19 cellular contexts compared by ENCODE assay signal in the genomic region with DNA sequence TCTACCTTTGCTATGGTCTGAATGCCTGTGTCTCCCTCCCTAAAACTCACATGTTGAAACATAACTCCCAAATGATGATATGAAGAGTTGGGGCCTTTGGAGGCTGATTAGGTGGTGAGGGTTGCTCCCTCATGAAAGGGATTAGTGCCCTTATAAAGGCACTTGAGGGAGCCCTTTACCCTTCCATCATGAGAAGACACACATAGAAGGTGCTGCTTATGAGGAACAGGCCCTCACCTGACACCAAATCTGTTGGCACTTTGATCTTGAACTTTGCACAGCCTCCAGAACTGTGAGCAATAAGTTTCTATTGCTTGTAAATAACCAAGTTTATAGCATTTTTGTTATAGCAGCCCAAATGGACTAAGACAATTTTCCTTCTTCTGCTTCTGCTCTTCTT.
DNase-seq lines count a peak whose midpoint lies in the region; ATAC-seq and TF ChIP-seq lines count a peak whose summit lies in the region.
"Had no signal": no experiment of that assay in that cellular context is flagged by ENCODE, and none has a peak within 500 bp of the region (broad histone marks: within the 10 kb centered on the region; RNA-seq: fewer than 3 reads in every experiment).

No MANE protein-coding gene starts in this region.

- H3K9me3 Mint-ChIP-seq in endodermal cell, result no peaks in the 10 kb centered on the region

- H3K4me2 ChIP-seq in Loucy (ENCODE audit: low read depth, low read length, poor library complexity, severe bottlenecking), result no peak overlapping the region
- H3K4me2 ChIP-seq: BLaER1 treated with 17β-estradiol and CSF1 and Interleukin-3, amounts not matched to agents 10 nM and 100 nM had no signal

- no peaks in the 10 kb centered on the region for H3K36me3 Mint-ChIP-seq in endodermal cell (ENCODE audit: low read depth)
- H3K36me3 Mint-ChIP-seq: CD8-positive, alpha-beta memory T cell had no signal

- POLR2A ChIA-PET in A673 (lab: Charles Lee; ENCODE audit: low non-redundant PET), result no interaction called here

- no peaks in the 10 kb centered on the region for H3F3A ChIP-seq in Loucy (ENCODE audit: low read depth)

- H3K27me3 Mint-ChIP-seq in endodermal cell (ENCODE audit: insufficient read depth), result peaks cover 12% of the 10 kb centered on the region

- intact Hi-C loops in A673 (cut with micrococcal nuclease; ENCODE audit: unreplicated experiment), result no loop called here
- intact Hi-C loops in left colon (cut with DNase I, micrococcal nuclease), result no loop called here
- intact Hi-C loops in uterus (cut with DNase I; ENCODE audit: low total_unique reads), result loop anchor here (5.0 kb wide), 1 partner anchor 468 kb away; no protein-coding TSS in a partner anchor

- H3K9me2 ChIP-seq in Loucy (replicated peaks; ENCODE audit: low read depth, low read length), result no peaks in the 10 kb centered on the region

- H3K9ac ChIP-seq in Loucy (ENCODE audit: low read depth, low read length, poor library complexity, severe bottlenecking) (no peak overlapping the region), endodermal cell (ENCODE audit: extremely low read depth, low read length, poor library complexity, severe bottlenecking) (no peak overlapping the region)
- H3K9ac ChIP-seq: BLaER1 treated with 17β-estradiol and CSF1 and Interleukin-3, amounts not matched to agents 10 nM and 100 nM had no signal

- CTCF ChIA-PET in A673 (lab: Charles Lee), result no interaction called here

- ATAC-seq in left colon, result peak; percentile 95
- no peak for ATAC-seq in HG03280 (IDR thresholded peaks at IDR 0.05; ENCODE audit: unreplicated experiment)
- no peak for ATAC-seq in HG02642 (IDR thresholded peaks at IDR 0.05; ENCODE audit: poor library complexity, unreplicated experiment)
- ATAC-seq: Right ventricle myocardium inferior had no signal

- H3K27ac Mint-ChIP-seq in endodermal cell, result no peak overlapping the region
- H3K27ac Mint-ChIP-seq: CD8-positive, alpha-beta memory T cell had no signal

- BruUV-seq in A673 (replicated peaks; lab: Mats Ljungman, UMichigan), result no TSS peak

- no peaks in the 10 kb centered on the region for H4K20me1 ChIP-seq in Loucy (ENCODE audit: insufficient read depth, low read length, poor library complexity, severe bottlenecking)
- H4K20me1 ChIP-seq: BLaER1 treated with 17β-estradiol and CSF1 and Interleukin-3, amounts not matched to agents 10 nM and 100 nM had no signal

- H3K4me3 Mint-ChIP-seq in endodermal cell, result no peak overlapping the region
- H3K4me3 Mint-ChIP-seq: CD8-positive, alpha-beta memory T cell had no signal

- H3K79me2 ChIP-seq in Loucy (ENCODE audit: insufficient read depth, low read length), result no peaks in the 10 kb centered on the region

- TF ChIP-seq CTCF in A673 (conservative IDR thresholded peaks at IDR 0.05; ENCODE audit: low read depth, low read length) (peak; percentile 23; the same call in 1 of the 2 replicates), Loucy (conservative IDR thresholded peaks at IDR 0.05; ENCODE audit: low read length) (0 out of 2 replicates have a peak, but pooled peaks have one; percentile 9), endodermal cell (conservative IDR thresholded peaks at IDR 0.05) (peak; percentile 38), uterus (IDR thresholded peaks at IDR 0.05) (no peak)

- H3K27ac ChIP-seq in A673 (ENCODE audit: low read depth, low read length, poor library complexity, severe bottlenecking) (no peak overlapping the region), endodermal cell (ENCODE audit: low read depth, low read length) (no peak overlapping the region), uterus (no peak overlapping the region)
- H3K27ac ChIP-seq: BLaER1 treated with 17β-estradiol and CSF1 and Interleukin-3, amounts not matched to agents 10 nM and 100 nM; SK-N-MC had no signal

- H3K27me3 ChIP-seq in A673 (replicated peaks; ENCODE audit: insufficient read depth, low read depth, low read length, poor library complexity), result no peaks in the 10 kb centered on the region
- no peaks in the 10 kb centered on the region for H3K27me3 ChIP-seq in Loucy (ENCODE audit: insufficient read depth, low read length, poor library complexity, severe bottlenecking)
- H3K27me3 ChIP-seq in endodermal cell (ENCODE audit: control insufficient read depth, insufficient read depth, low read length, poor library complexity, severe bottlenecking), result no peaks in the 10 kb centered on the region
- no peaks in the 10 kb centered on the region for H3K27me3 ChIP-seq in uterus
- H3K27me3 ChIP-seq: BLaER1 treated with 17β-estradiol and CSF1 and Interleukin-3, amounts not matched to agents 10 nM and 100 nM; MG63 had no signal

- H3K4me1 Mint-ChIP-seq in endodermal cell, result peaks cover 31% of the 10 kb centered on the region
- H3K4me1 Mint-ChIP-seq: CD8-positive, alpha-beta memory T cell had no signal

- no peaks in the 10 kb centered on the region for H3K9me3 ChIP-seq in A673 (ENCODE audit: low read depth, low read length, poor library complexity, severe bottlenecking)
- H3K9me3 ChIP-seq in Loucy (ENCODE audit: insufficient read depth, low read depth, low read length), result no peaks in the 10 kb centered on the region
- H3K9me3 ChIP-seq in endodermal cell (ENCODE audit: control insufficient read depth, low read length), result no peaks in the 10 kb centered on the region
- H3K9me3 ChIP-seq in uterus, result no peaks in the 10 kb centered on the region
- H3K9me3 ChIP-seq: BLaER1 treated with 17β-estradiol and CSF1 and Interleukin-3, amounts not matched to agents 10 nM and 100 nM; HAP-1; MG63 had no signal

- no peak overlapping the region for H2AFZ ChIP-seq in Loucy (ENCODE audit: low read length)

- H3K4me3 ChIP-seq in A673 (ENCODE audit: low read depth, low read length, poor library complexity, severe bottlenecking) (no peak overlapping the region), Loucy (ENCODE audit: low read length, poor library complexity, severe bottlenecking) (no peak overlapping the region), endodermal cell (ENCODE audit: low read length) (no peak overlapping the region), uterus (no peak overlapping the region)
- H3K4me3 ChIP-seq: BLaER1 treated with 17β-estradiol and CSF1 and Interleukin-3, amounts not matched to agents 10 nM and 100 nM; HAP-1; MG63; SK-N-MC had no signal

- H3K36me3 ChIP-seq in A673 (ENCODE audit: insufficient read depth, low read length, poor library complexity, severe bottlenecking) (no peaks in the 10 kb centered on the region), Loucy (ENCODE audit: insufficient read depth, low read length) (no peaks in the 10 kb centered on the region), endodermal cell (ENCODE audit: control insufficient read depth, insufficient read depth, low read length) (no peaks in the 10 kb centered on the region), uterus (no peaks in the 10 kb centered on the region)
- H3K36me3 ChIP-seq: BLaER1 treated with 17β-estradiol and CSF1 and Interleukin-3, amounts not matched to agents 10 nM and 100 nM; HAP-1; MG63 had no signal

- DNase-seq in A673 (ENCODE audit: low spot score), result peak; percentile 0
- DNase-seq in endodermal cell, result no peak
- no peak for DNase-seq in left colon
- no peak for DNase-seq in uterus
- DNase-seq in islet precursor cell, result no peak
- DNase-seq: CD8-positive, alpha-beta memory T cell; EL; KG1; MG63; NCI-H1092 treated with DMSO at 0.1 percent for 48 hours; NCI-H2081 treated with DMSO at 0.1 percent for 48 hours; NCI-H510A treated with DMSO at 0.1 percent for 48 hours had no signal

- no peaks in the 10 kb centered on the region for H3K4me1 ChIP-seq in A673 (ENCODE audit: insufficient read depth, low read length, poor library complexity, severe bottlenecking)
- no peaks in the 10 kb centered on the region for H3K4me1 ChIP-seq in Loucy (ENCODE audit: insufficient read depth, low read length, poor library complexity, severe bottlenecking)
- H3K4me1 ChIP-seq in endodermal cell (ENCODE audit: control insufficient read depth, insufficient read depth, low read length), result peaks cover 10% of the 10 kb centered on the region
- peaks cover 0 to 8% of the 10 kb centered on the region in 2 donors for H3K4me1 ChIP-seq in uterus

- no peak for TF ChIP-seq POLR2A in uterus (IDR thresholded peaks at IDR 0.05)

Comparison
In these comparisons a context has a peak if more than half of its experiments do, and no peak if none do; other contexts are left out.
1. CTCF ChIP-seq: peak in A673 (single experiment), Loucy (single experiment) and endodermal cell (single experiment); none in uterus (0 of 4).